In the genomic region with DNA sequence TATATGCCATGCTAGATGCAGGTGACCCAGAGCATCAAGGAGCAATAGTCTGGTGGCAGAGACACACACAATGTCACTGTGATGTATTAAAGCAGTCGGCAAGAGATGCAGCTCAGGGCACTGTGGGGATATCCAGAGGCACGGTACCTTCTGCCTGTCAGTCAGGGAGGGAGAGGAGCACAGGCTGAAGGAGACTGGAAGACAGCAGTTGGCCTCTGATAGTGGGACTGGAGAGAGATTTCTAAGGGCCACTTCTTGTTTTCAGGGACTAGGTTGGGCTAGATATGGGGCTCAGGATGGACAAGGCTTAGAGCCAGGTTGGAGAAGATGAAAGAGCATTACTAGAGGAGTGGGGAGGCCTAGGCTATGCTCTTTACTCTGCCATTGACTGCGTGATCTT, we compare ENCODE assay signal across 1 cellular context.
TF ChIP-seq lines count a peak whose summit lies in the region.

No MANE protein-coding gene starts in this region.

TF ChIP-seq in K562, 482 proteins besides CTCF, POLR2A, EP300 and RAD21:
- TF ChIP-seq TCF3 (CRISPR knock-in tag; IDR thresholded peaks at IDR 0.05) (peak; percentile 55), MTA2 (IDR thresholded peaks at IDR 0.05; ENCODE audit: low read depth) (0 out of 2 replicates have a peak, but pooled peaks have one; percentile 24), CBFA2T3 (IDR thresholded peaks at IDR 0.05) (peak; percentile 61), SPI1 (IDR thresholded peaks at IDR 0.05; ENCODE audit: borderline replicate concordance, low read depth, low read length) (peak; percentile 50; the same call in 1 of the 2 replicates), ZNF263 (CRISPR knock-in tag; IDR thresholded peaks at IDR 0.05; ENCODE audit: borderline replicate concordance) (peak; percentile 42; the same call in 1 of the 2 replicates)
- TF ChIP-seq, protein P1, sequence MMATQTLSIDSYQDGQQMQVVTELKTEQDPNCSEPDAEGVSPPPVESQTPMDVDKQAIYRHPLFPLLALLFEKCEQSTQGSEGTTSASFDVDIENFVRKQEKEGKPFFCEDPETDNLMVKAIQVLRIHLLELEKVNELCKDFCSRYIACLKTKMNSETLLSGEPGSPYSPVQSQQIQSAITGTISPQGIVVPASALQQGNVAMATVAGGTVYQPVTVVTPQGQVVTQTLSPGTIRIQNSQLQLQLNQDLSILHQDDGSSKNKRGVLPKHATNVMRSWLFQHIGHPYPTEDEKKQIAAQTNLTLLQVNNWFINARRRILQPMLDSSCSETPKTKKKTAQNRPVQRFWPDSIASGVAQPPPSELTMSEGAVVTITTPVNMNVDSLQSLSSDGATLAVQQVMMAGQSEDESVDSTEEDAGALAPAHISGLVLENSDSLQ (IDR thresholded peaks at IDR 0.05), result peak; percentile 86
